ENCODE assay signal across 1 cellular context in the genomic region with DNA sequence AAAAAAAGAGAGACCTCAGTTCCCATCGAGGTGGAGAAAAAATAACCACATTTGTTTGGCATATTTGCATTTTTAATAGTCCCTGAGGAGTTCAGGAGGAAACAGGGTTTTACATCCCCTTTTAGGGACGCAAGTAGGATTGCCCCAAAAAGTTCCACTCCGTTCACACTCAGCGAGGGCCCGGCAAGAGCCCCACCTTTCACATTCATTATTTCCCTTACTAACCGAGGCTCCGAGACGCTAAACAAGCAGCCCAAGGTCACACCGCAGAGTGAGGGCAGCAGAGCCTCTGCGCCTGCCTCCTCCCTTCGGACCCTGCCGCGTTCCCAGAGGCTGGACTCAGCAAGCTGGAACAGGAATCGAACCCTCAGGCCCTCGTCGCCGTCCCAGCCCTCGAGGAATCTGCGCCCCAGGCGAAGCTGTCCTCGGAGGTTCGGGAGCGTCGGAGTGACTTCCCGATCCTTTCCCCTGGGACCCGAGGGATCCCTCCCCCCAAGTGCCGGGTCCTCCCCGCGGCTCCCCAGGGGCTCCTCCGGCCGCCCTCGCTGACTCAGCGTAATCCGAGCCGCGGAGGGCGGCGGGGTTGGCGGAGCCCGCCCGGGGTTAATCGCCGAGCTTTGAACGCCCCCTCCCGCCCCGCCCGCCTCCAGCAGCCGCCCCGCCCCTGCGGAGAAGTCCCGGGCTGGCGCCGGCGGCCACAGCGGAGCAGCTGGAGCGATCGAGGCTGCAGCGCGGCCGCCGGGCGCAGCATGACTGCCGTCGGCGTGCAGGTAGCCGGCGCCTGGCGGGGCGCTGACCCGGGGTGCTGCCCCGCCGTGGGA.
TF ChIP-seq lines count a peak whose summit lies in the region.

A gene with protein sequence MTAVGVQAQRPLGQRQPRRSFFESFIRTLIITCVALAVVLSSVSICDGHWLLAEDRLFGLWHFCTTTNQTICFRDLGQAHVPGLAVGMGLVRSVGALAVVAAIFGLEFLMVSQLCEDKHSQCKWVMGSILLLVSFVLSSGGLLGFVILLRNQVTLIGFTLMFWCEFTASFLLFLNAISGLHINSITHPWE (plus strand): TSS at position 700 of the 821 bp plus-strand sequence. CDS start 50 bp downstream, at position 750.

TF ChIP-seq in GM12878, 131 proteins besides CTCF, POLR2A, EP300 and RAD21 (continued from another document and continues in another):
- 0 out of 2 replicates have a peak, but pooled peaks have one; percentile 44 for TF ChIP-seq NFXL1 (IDR thresholded peaks at IDR 0.05; ENCODE audit: borderline replicate concordance)
- no peak for TF ChIP-seq ZBED1 (IDR thresholded peaks at IDR 0.05; ENCODE audit: borderline replicate concordance)
- peak; percentile 84; the same call in 1 of the 2 replicates for TF ChIP-seq GATAD2B (conservative IDR thresholded peaks at IDR 0.05; ENCODE audit: low read depth)
- TF ChIP-seq CHD4 (IDR thresholded peaks at IDR 0.05), result no peak
- TF ChIP-seq HDAC6 (IDR thresholded peaks at IDR 0.05; ENCODE audit: unreplicated experiment), result no peak
- no peak for TF ChIP-seq JUND (IDR thresholded peaks at IDR 0.05; ENCODE audit: low read depth, low read length)
- 0 out of 2 replicates have a peak, but pooled peaks have one; percentile 18 for TF ChIP-seq ZNF217 (IDR thresholded peaks at IDR 0.05)
- TF ChIP-seq, protein P1, sequence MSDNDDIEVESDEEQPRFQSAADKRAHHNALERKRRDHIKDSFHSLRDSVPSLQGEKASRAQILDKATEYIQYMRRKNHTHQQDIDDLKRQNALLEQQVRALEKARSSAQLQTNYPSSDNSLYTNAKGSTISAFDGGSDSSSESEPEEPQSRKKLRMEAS (IDR thresholded peaks at IDR 0.05; ENCODE audit: low read depth, low read length), result 0 out of 2 replicates have a peak, but pooled peaks have one; percentile 7
- no peak for TF ChIP-seq HCFC1 (IDR thresholded peaks at IDR 0.05; ENCODE audit: low read length)
- no peak for TF ChIP-seq CBX5 (IDR thresholded peaks at IDR 0.05; ENCODE audit: low read depth)
- 0 out of 2 replicates have a peak, but pooled peaks have one; percentile 10 for TF ChIP-seq NR2C1 (IDR thresholded peaks at IDR 0.05)
- TF ChIP-seq, protein P2, sequence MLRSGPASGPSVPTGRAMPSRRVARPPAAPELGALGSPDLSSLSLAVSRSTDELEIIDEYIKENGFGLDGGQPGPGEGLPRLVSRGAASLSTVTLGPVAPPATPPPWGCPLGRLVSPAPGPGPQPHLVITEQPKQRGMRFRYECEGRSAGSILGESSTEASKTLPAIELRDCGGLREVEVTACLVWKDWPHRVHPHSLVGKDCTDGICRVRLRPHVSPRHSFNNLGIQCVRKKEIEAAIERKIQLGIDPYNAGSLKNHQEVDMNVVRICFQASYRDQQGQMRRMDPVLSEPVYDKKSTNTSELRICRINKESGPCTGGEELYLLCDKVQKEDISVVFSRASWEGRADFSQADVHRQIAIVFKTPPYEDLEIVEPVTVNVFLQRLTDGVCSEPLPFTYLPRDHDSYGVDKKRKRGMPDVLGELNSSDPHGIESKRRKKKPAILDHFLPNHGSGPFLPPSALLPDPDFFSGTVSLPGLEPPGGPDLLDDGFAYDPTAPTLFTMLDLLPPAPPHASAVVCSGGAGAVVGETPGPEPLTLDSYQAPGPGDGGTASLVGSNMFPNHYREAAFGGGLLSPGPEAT (IDR thresholded peaks at IDR 0.05; ENCODE audit: low read depth), result peak; percentile 89
- no peak for TF ChIP-seq NRF1 (conservative IDR thresholded peaks at IDR 0.05; ENCODE audit: low read depth, low read length)
- peak; percentile 81 for TF ChIP-seq ZNF24 (IDR thresholded peaks at IDR 0.05)
- TF ChIP-seq EGR1 (IDR thresholded peaks at IDR 0.05; ENCODE audit: borderline replicate concordance in 1 of 2, low read depth in 2 of 2, low read length in 2 of 2), result 0 out of 3 replicates have a peak, but pooled peaks of 1 of the 2 experiments have one; percentile 44
- TF ChIP-seq LARP7 (IDR thresholded peaks at IDR 0.05), result peak; percentile 67; the same call in 1 of the 2 replicates
- no peak for TF ChIP-seq ESRRA (IDR thresholded peaks at IDR 0.05; ENCODE audit: low read length)
- TF ChIP-seq BCL11A (IDR thresholded peaks at IDR 0.05; ENCODE audit: low read depth, low read length), result 0 out of 2 replicates have a peak, but pooled peaks have one; percentile 29
- TF ChIP-seq RUNX3 (IDR thresholded peaks at IDR 0.05; ENCODE audit: low read length), result peak; percentile 67
- peak; percentile 99 for TF ChIP-seq MEF2B (IDR thresholded peaks at IDR 0.05; ENCODE audit: partially characterized antibody, poor library complexity, severe bottlenecking)
- 0 out of 2 replicates have a peak, but pooled peaks have one; percentile 47 for TF ChIP-seq RCOR1 (conservative IDR thresholded peaks at IDR 0.05; ENCODE audit: low read depth, low read length)
- peak; percentile 81 for TF ChIP-seq SMAD1 (IDR thresholded peaks at IDR 0.05; ENCODE audit: low read depth, partially characterized antibody)
- TF ChIP-seq, protein P3, sequence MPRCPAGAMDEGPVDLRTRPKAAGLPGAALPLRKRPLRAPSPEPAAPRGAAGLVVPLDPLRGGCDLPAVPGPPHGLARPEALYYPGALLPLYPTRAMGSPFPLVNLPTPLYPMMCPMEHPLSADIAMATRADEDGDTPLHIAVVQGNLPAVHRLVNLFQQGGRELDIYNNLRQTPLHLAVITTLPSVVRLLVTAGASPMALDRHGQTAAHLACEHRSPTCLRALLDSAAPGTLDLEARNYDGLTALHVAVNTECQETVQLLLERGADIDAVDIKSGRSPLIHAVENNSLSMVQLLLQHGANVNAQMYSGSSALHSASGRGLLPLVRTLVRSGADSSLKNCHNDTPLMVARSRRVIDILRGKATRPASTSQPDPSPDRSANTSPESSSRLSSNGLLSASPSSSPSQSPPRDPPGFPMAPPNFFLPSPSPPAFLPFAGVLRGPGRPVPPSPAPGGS (IDR thresholded peaks at IDR 0.05; ENCODE audit: borderline replicate concordance, insufficient read depth, low read depth, low read length, poor library complexity, severe bottlenecking), result no peak
- TF ChIP-seq ETV6 (conservative IDR thresholded peaks at IDR 0.05 in 1 of 2, IDR thresholded peaks at IDR 0.05 in 1 of 2; ENCODE audit: borderline replicate concordance in 1 of 2, low read depth in 1 of 2), result no peak
- no peak; the same call in none of the 2 replicates for TF ChIP-seq PAX5 (IDR thresholded peaks at IDR 0.05; ENCODE audit: borderline replicate concordance, low read depth, low read length)
- TF ChIP-seq SMARCA5 (IDR thresholded peaks at IDR 0.05), result peak; percentile 88
- TF ChIP-seq ATF7 (IDR thresholded peaks at IDR 0.05; ENCODE audit: low read depth), result peak; percentile 75
- TF ChIP-seq STAT3 (IDR thresholded peaks at IDR 0.05; ENCODE audit: low read depth, low read length), result 0 out of 2 replicates have a peak, but pooled peaks have one; percentile 62
- TF ChIP-seq IKZF1 (conservative IDR thresholded peaks at IDR 0.05), result peak; percentile 96
- TF ChIP-seq RB1 (IDR thresholded peaks at IDR 0.05; ENCODE audit: borderline replicate concordance), result peak; percentile 53; the same call in 1 of the 2 replicates
- TF ChIP-seq, protein P4, sequence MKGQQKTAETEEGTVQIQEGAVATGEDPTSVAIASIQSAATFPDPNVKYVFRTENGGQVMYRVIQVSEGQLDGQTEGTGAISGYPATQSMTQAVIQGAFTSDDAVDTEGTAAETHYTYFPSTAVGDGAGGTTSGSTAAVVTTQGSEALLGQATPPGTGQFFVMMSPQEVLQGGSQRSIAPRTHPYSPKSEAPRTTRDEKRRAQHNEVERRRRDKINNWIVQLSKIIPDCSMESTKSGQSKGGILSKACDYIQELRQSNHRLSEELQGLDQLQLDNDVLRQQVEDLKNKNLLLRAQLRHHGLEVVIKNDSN (IDR thresholded peaks at IDR 0.05; ENCODE audit: borderline replicate concordance, extremely low read length, insufficient read depth, low read depth, low read length), result no peak
- 0 out of 2 replicates have a peak, but pooled peaks have one; percentile 29 for TF ChIP-seq EED (IDR thresholded peaks at IDR 0.05; ENCODE audit: low read depth)
- TF ChIP-seq, protein P5, sequence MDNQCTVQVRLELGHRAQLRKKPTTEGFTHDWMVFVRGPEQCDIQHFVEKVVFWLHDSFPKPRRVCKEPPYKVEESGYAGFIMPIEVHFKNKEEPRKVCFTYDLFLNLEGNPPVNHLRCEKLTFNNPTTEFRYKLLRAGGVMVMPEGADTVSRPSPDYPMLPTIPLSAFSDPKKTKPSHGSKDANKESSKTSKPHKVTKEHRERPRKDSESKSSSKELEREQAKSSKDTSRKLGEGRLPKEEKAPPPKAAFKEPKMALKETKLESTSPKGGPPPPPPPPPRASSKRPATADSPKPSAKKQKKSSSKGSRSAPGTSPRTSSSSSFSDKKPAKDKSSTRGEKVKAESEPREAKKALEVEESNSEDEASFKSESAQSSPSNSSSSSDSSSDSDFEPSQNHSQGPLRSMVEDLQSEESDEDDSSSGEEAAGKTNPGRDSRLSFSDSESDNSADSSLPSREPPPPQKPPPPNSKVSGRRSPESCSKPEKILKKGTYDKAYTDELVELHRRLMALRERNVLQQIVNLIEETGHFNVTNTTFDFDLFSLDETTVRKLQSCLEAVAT (IDR thresholded peaks at IDR 0.05), result peak; percentile 78
- TF ChIP-seq, protein P6, sequence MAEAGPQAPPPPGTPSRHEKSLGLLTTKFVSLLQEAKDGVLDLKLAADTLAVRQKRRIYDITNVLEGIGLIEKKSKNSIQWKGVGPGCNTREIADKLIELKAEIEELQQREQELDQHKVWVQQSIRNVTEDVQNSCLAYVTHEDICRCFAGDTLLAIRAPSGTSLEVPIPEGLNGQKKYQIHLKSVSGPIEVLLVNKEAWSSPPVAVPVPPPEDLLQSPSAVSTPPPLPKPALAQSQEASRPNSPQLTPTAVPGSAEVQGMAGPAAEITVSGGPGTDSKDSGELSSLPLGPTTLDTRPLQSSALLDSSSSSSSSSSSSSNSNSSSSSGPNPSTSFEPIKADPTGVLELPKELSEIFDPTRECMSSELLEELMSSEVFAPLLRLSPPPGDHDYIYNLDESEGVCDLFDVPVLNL (IDR thresholded peaks at IDR 0.05; ENCODE audit: low read depth, low read length), result no peak
- TF ChIP-seq HDAC2 (IDR thresholded peaks at IDR 0.05), result no peak
- peak; percentile 93 for TF ChIP-seq DPF2 (IDR thresholded peaks at IDR 0.05)
- TF ChIP-seq MYB (IDR thresholded peaks at IDR 0.05; ENCODE audit: borderline replicate concordance, low read depth, low read length), result no peak
- TF ChIP-seq NR2F1 (conservative IDR thresholded peaks at IDR 0.05), result peak; percentile 89
- TF ChIP-seq, protein P7, sequence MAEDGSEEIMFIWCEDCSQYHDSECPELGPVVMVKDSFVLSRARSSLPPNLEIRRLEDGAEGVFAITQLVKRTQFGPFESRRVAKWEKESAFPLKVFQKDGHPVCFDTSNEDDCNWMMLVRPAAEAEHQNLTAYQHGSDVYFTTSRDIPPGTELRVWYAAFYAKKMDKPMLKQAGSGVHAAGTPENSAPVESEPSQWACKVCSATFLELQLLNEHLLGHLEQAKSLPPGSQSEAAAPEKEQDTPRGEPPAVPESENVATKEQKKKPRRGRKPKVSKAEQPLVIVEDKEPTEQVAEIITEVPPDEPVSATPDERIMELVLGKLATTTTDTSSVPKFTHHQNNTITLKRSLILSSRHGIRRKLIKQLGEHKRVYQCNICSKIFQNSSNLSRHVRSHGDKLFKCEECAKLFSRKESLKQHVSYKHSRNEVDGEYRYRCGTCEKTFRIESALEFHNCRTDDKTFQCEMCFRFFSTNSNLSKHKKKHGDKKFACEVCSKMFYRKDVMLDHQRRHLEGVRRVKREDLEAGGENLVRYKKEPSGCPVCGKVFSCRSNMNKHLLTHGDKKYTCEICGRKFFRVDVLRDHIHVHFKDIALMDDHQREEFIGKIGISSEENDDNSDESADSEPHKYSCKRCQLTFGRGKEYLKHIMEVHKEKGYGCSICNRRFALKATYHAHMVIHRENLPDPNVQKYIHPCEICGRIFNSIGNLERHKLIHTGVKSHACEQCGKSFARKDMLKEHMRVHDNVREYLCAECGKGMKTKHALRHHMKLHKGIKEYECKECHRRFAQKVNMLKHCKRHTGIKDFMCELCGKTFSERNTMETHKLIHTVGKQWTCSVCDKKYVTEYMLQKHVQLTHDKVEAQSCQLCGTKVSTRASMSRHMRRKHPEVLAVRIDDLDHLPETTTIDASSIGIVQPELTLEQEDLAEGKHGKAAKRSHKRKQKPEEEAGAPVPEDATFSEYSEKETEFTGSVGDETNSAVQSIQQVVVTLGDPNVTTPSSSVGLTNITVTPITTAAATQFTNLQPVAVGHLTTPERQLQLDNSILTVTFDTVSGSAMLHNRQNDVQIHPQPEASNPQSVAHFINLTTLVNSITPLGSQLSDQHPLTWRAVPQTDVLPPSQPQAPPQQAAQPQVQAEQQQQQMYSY (CRISPR knock-in tag; IDR thresholded peaks at IDR 0.05), result no peak
- TF ChIP-seq, protein P8, sequence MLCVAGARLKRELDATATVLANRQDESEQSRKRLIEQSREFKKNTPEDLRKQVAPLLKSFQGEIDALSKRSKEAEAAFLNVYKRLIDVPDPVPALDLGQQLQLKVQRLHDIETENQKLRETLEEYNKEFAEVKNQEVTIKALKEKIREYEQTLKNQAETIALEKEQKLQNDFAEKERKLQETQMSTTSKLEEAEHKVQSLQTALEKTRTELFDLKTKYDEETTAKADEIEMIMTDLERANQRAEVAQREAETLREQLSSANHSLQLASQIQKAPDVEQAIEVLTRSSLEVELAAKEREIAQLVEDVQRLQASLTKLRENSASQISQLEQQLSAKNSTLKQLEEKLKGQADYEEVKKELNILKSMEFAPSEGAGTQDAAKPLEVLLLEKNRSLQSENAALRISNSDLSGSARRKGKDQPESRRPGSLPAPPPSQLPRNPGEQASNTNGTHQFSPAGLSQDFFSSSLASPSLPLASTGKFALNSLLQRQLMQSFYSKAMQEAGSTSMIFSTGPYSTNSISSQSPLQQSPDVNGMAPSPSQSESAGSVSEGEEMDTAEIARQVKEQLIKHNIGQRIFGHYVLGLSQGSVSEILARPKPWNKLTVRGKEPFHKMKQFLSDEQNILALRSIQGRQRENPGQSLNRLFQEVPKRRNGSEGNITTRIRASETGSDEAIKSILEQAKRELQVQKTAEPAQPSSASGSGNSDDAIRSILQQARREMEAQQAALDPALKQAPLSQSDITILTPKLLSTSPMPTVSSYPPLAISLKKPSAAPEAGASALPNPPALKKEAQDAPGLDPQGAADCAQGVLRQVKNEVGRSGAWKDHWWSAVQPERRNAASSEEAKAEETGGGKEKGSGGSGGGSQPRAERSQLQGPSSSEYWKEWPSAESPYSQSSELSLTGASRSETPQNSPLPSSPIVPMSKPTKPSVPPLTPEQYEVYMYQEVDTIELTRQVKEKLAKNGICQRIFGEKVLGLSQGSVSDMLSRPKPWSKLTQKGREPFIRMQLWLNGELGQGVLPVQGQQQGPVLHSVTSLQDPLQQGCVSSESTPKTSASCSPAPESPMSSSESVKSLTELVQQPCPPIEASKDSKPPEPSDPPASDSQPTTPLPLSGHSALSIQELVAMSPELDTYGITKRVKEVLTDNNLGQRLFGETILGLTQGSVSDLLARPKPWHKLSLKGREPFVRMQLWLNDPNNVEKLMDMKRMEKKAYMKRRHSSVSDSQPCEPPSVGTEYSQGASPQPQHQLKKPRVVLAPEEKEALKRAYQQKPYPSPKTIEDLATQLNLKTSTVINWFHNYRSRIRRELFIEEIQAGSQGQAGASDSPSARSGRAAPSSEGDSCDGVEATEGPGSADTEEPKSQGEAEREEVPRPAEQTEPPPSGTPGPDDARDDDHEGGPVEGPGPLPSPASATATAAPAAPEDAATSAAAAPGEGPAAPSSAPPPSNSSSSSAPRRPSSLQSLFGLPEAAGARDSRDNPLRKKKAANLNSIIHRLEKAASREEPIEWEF (IDR thresholded peaks at IDR 0.05; ENCODE audit: insufficient replicate concordance, low read depth, low read length), result peak; percentile 48
